In the genomic region with DNA sequence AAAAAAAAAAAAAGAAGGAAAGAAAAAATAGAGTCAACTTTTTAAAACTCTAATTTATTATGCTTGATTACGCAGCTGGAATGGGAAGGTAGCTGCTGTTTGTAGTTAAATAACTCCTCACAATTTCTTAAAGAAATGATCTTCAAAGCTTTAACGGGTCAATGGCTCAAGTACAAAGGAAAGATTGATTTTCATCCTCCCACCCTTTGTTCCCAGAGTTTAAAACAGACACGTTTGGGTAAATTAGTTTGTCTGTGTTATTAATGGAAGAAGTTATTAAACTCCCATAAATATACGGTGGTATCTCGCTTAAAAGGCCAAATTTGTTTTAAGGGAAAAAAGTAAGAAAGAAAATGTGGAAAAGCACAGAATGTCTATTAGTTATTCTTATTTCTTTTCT, we compare ENCODE assay signal across 33 cellular contexts.
"Had no signal": no experiment of that assay in that cellular context is flagged by ENCODE, and none has a peak within 500 bp of the region (broad histone marks: within the 10 kb centered on the region; RNA-seq: fewer than 3 reads in every experiment).

No MANE protein-coding gene starts in this region.

- H3K4me3 ChIP-seq: adrenal gland, body of pancreas, breast epithelium had no signal

- H3K36me3 ChIP-seq: adrenal gland, brain microvascular endothelial cell, breast epithelium had no signal

- H3K4me1 Mint-ChIP-seq: activated B cell treated with CpG ODN at 0.5 μM for 24 hours; activated CD4-positive, alpha-beta memory T cell treated with anti-CD3 and anti-CD28 coated beads, Interleukin-2, amount 10 ng/mL, durations not matched to agents 7 days and 5 days; activated CD4-positive, alpha-beta T cell treated with anti-CD3 and anti-CD28 coated beads, Interleukin-2, amount 10 ng/mL, durations not matched to agents 24 days and 14 days; activated CD8-positive, alpha-beta memory T cell treated with anti-CD3 and anti-CD28 coated beads, Interleukin-2, amount 10 ng/mL, durations not matched to agents 7 days and 5 days; activated naive CD8-positive, alpha-beta T cell treated with anti-CD3 and anti-CD28 coated beads for 36 hours had no signal

- H3K9me3 ChIP-seq: adrenal gland, body of pancreas, breast epithelium had no signal

- DNase-seq: activated B cell treated with CpG ODN at 0.5 μM for 24 hours; activated CD4-positive, alpha-beta memory T cell treated with anti-CD3 and anti-CD28 coated beads, Interleukin-2, amount 10 ng/mL, durations not matched to agents 7 days and 5 days; activated CD4-positive, alpha-beta T cell treated with anti-CD3 and anti-CD28 coated beads for 4 hours; activated CD4-positive, alpha-beta T cell treated with anti-CD3 and anti-CD28 coated beads, Interleukin-2, amount 10 ng/mL, durations not matched to agents 24 days and 14 days; activated CD4-positive, alpha-beta T cell treated with anti-CD3 and anti-CD28 coated beads, Interleukin-2, amount 50 U/mL, for 1 hour; activated CD4-positive, alpha-beta T cell treated with anti-CD3 and anti-CD28 coated beads, Interleukin-2, amount 50 U/mL, for 4 hours; activated CD4-positive, CD25-positive, alpha-beta regulatory T cell treated with anti-CD3 and anti-CD28 coated beads, Interleukin-2, amount 50 U/mL, for 72 hours; activated CD8-positive, alpha-beta memory T cell treated with anti-CD3 and anti-CD28 coated beads for 24 hours; activated CD8-positive, alpha-beta memory T cell treated with anti-CD3 and anti-CD28 coated beads, Interleukin-2, amount 10 ng/mL, durations not matched to agents 7 days and 5 days; activated CD8-positive, alpha-beta memory T cell treated with anti-CD3 and anti-CD28 coated beads, Interleukin-2, amount 50 U/mL, for 48 hours; activated CD8-positive, alpha-beta T cell treated with anti-CD3 and anti-CD28 coated beads, Interleukin-2, amount 10 ng/mL, durations not matched to agents 7 days and 5 days; activated effector memory CD4-positive, alpha-beta T cell treated with anti-CD3 and anti-CD28 coated beads, Interleukin-2, amount 50 U/mL, for 16 hours; activated gamma-delta T cell treated with Interleukin-2 at 50 U/mL for 16 hours; activated naive CD4-positive, alpha-beta T cell; activated naive CD4-positive, alpha-beta T cell treated with anti-CD3 and anti-CD28 coated beads for 36 hours; activated naive CD4-positive, alpha-beta T cell treated with anti-CD3 and anti-CD28 coated beads, Interleukin-2, amount 50 U/mL, for 16 hours; activated naive CD8-positive, alpha-beta T cell treated with anti-CD3 and anti-CD28 coated beads for 36 hours; activated T-cell treated with anti-CD3 and anti-CD28 coated beads, Interleukin-2, amount 50 U/mL, for 24 hours; activated T-cell treated with anti-CD3 and anti-CD28 coated beads, Interleukin-2, amount 50 U/mL, for 48 hours; adrenal gland; amniotic stem cell; aorta; body of pancreas; brain microvascular endothelial cell; central memory CD4-positive, alpha-beta T cell; T-helper 1 cell; T-helper 2 cell; T-helper 9 cell had no signal

- H3K27me3 ChIP-seq: brain microvascular endothelial cell had no signal

- H3K4me1 ChIP-seq: adrenal gland, body of pancreas, breast epithelium had no signal

- H3K36me3 Mint-ChIP-seq: activated CD8-positive, alpha-beta memory T cell treated with anti-CD3 and anti-CD28 coated beads, Interleukin-2, amount 10 ng/mL, durations not matched to agents 7 days and 5 days; activated naive CD8-positive, alpha-beta T cell treated with anti-CD3 and anti-CD28 coated beads for 36 hours had no signal

- H3K27ac ChIP-seq: adrenal gland, body of pancreas, brain microvascular endothelial cell, breast epithelium, VCaP had no signal

- H3K27me3 Mint-ChIP-seq: activated CD8-positive, alpha-beta memory T cell treated with anti-CD3 and anti-CD28 coated beads, Interleukin-2, amount 10 ng/mL, durations not matched to agents 7 days and 5 days had no signal

- H3K4me3 Mint-ChIP-seq: activated B cell treated with CpG ODN at 0.5 μM for 24 hours; activated CD4-positive, alpha-beta memory T cell treated with anti-CD3 and anti-CD28 coated beads, Interleukin-2, amount 10 ng/mL, durations not matched to agents 7 days and 5 days; activated CD4-positive, alpha-beta T cell treated with anti-CD3 and anti-CD28 coated beads, Interleukin-2, amount 10 ng/mL, durations not matched to agents 24 days and 14 days; activated CD8-positive, alpha-beta memory T cell treated with anti-CD3 and anti-CD28 coated beads, Interleukin-2, amount 10 ng/mL, durations not matched to agents 7 days and 5 days; activated CD8-positive, alpha-beta T cell treated with anti-CD3 and anti-CD28 coated beads, Interleukin-2, amount 10 ng/mL, durations not matched to agents 7 days and 5 days; activated naive CD4-positive, alpha-beta T cell treated with anti-CD3 and anti-CD28 coated beads for 36 hours; activated naive CD8-positive, alpha-beta T cell treated with anti-CD3 and anti-CD28 coated beads for 36 hours; activated T-cell treated with anti-CD3 and anti-CD28 coated beads, Interleukin-2, amount 50 U/mL, for 24 hours; T-helper 1 cell treated with Interleukin-12 subunit alpha and Interleukin-12 subunit beta and Interleukin-4 antibody, amounts not matched to agents 30 μg/mL and 1 μg/mL, for 36 hours; T-helper 2 cell treated with Interferon-gamma antibody and Interleukin-4, amounts not matched to agents 5 μg/mL and 100 μg/mL, for 36 hours had no signal

- H3K27ac Mint-ChIP-seq: activated B cell treated with CpG ODN at 0.5 μM for 24 hours; activated CD4-positive, alpha-beta memory T cell treated with anti-CD3 and anti-CD28 coated beads, Interleukin-2, amount 10 ng/mL, durations not matched to agents 7 days and 5 days; activated CD4-positive, alpha-beta T cell treated with anti-CD3 and anti-CD28 coated beads, Interleukin-2, amount 10 ng/mL, durations not matched to agents 24 days and 14 days; activated CD8-positive, alpha-beta memory T cell treated with anti-CD3 and anti-CD28 coated beads, Interleukin-2, amount 10 ng/mL, durations not matched to agents 7 days and 5 days; activated CD8-positive, alpha-beta T cell treated with anti-CD3 and anti-CD28 coated beads, Interleukin-2, amount 10 ng/mL, durations not matched to agents 7 days and 5 days; activated naive CD4-positive, alpha-beta T cell treated with anti-CD3 and anti-CD28 coated beads for 36 hours; activated naive CD4-positive, alpha-beta T cell treated with anti-CD3 and anti-CD28 coated beads, Interleukin-2, amount 50 U/mL, for 72 hours; activated naive CD8-positive, alpha-beta T cell treated with anti-CD3 and anti-CD28 coated beads for 36 hours; activated T-cell treated with anti-CD3 and anti-CD28 coated beads, Interleukin-2, amount 50 U/mL, for 24 hours; T-helper 1 cell treated with Interleukin-12 subunit alpha and Interleukin-12 subunit beta and Interleukin-4 antibody, amounts not matched to agents 30 μg/mL and 1 μg/mL, for 36 hours; T-helper 2 cell treated with Interferon-gamma antibody and Interleukin-4, amounts not matched to agents 5 μg/mL and 100 μg/mL, for 36 hours had no signal

- H3K9me3 Mint-ChIP-seq: activated B cell treated with CpG ODN at 0.5 μM for 24 hours; activated CD4-positive, alpha-beta memory T cell treated with anti-CD3 and anti-CD28 coated beads, Interleukin-2, amount 10 ng/mL, durations not matched to agents 7 days and 5 days; activated CD4-positive, alpha-beta T cell treated with anti-CD3 and anti-CD28 coated beads, Interleukin-2, amount 10 ng/mL, durations not matched to agents 24 days and 14 days; activated naive CD8-positive, alpha-beta T cell treated with anti-CD3 and anti-CD28 coated beads for 36 hours; T-helper 1 cell treated with Interleukin-12 subunit alpha and Interleukin-12 subunit beta and Interleukin-4 antibody, amounts not matched to agents 30 μg/mL and 1 μg/mL, for 36 hours; T-helper 2 cell treated with Interferon-gamma antibody and Interleukin-4, amounts not matched to agents 5 μg/mL and 100 μg/mL, for 36 hours had no signal
